In genomic region chr16:80570106-80570478, GRCh38 we compare ENCODE assay signal across 15 cellular contexts. TPM values are rescaled to one million over a fixed set of nuclear protein-coding genes. Genes with fewer than 3 reads are reported as not detected.
DNase-seq lines count a peak whose midpoint lies in the region; ATAC-seq, FAIRE-seq and TF ChIP-seq lines count a peak whose summit lies in the region.
"Had no signal": no experiment of that assay in that cellular context is flagged by ENCODE, and none has a peak within 500 bp of the region (broad histone marks: within the 10 kb centered on the region; RNA-seq: fewer than 3 reads in every experiment).

No MANE protein-coding gene starts in this region.

- TF ChIP-seq POLR2A in right lobe of liver (IDR thresholded peaks at IDR 0.05): no peak

- peaks cover 2% of the 10 kb centered on the region for H3K27me3 Mint-ChIP-seq in CD8-positive, alpha-beta T cell (ENCODE audit: low read depth)

- WGBS in right lobe of liver (ENCODE audit: insufficient coverage, low coverage, low lambda C conversion rate, missing lambda C conversion rate): 4% methylated on average over 6 of the region's 6 CpGs

- no peak for FAIRE-seq in HTR-8/SVneo (lab: Jason Lieb, UNC)
- FAIRE-seq: islet of Langerhans had no signal

- POLR2A ChIA-PET in CD8-positive, alpha-beta T cell (lab: Charles Lee): no interaction called here

- no peaks in the 10 kb centered on the region for H3K36me3 Mint-ChIP-seq in CD8-positive, alpha-beta T cell

- no peak for DNase-seq in CD8-positive, alpha-beta T cell
- DNase-seq in HTR-8/SVneo (ENCODE audit: insufficient read length, low spot score) (peak; percentile 36), amniotic epithelial cell (ENCODE audit: low read depth) (peak; percentile 34), right lobe of liver (peak in 2 of 3 donors; percentile 47 to 75), Ammon's horn (ENCODE audit: low spot score) (no peak), NCI-H524 treated with DMSO at 0.1 percent for 48 hours (lab: John Stamatoyannopoulos, UW) (no peak), mesenteric fat pad (ENCODE audit: low spot score) (no peak), COLO668 (lab: John Stamatoyannopoulos, UW; ENCODE audit: unreplicated experiment) (no peak)
- DNase-seq: aorta, esophagus squamous epithelium, NCI-H2171 had no signal

- peaks cover 25% of the 10 kb centered on the region for H3K4me1 Mint-ChIP-seq in CD8-positive, alpha-beta T cell (ENCODE audit: low read depth)

- intact Hi-C loops in CD8-positive, alpha-beta T cell (cut with DNase I, micrococcal nuclease): no loop called here
- intact Hi-C loops in right lobe of liver (cut with DNase I): no loop called here

- H3K27ac ChIP-seq in CD8-positive, alpha-beta T cell (ENCODE audit: low read depth, low read length): no peak overlapping the region
- peak overlapping the region in 1 of 3 donors; percentile 18 for H3K27ac ChIP-seq in right lobe of liver
- H3K27ac ChIP-seq: esophagus squamous epithelium, RWPE1, VCaP had no signal

- no peaks in the 10 kb centered on the region for H3K27me3 ChIP-seq in CD8-positive, alpha-beta T cell (ENCODE audit: insufficient read depth, low read length)
- no peaks in the 10 kb centered on the region for H3K27me3 ChIP-seq in right lobe of liver

- no peak overlapping the region for H3K4me3 ChIP-seq in CD8-positive, alpha-beta T cell (ENCODE audit: low read depth, low read length)
- no peak overlapping the region for H3K4me3 ChIP-seq in right lobe of liver
- H3K4me3 ChIP-seq: esophagus squamous epithelium had no signal

- peaks cover 6% of the 10 kb centered on the region for H3K9me3 Mint-ChIP-seq in CD8-positive, alpha-beta T cell

- no peak overlapping the region for H3K27ac Mint-ChIP-seq in CD8-positive, alpha-beta T cell
- H3K27ac Mint-ChIP-seq: IgD-negative memory B cell had no signal

- H3K4me3 Mint-ChIP-seq in CD8-positive, alpha-beta T cell: no peak overlapping the region

- H3K9me3 ChIP-seq in CD8-positive, alpha-beta T cell (ENCODE audit: low read length): no peaks in the 10 kb centered on the region
- H3K9me3 ChIP-seq in right lobe of liver: no peaks in the 10 kb centered on the region
- H3K9me3 ChIP-seq: esophagus squamous epithelium had no signal

- no peaks in the 10 kb centered on the region for H3K36me3 ChIP-seq in CD8-positive, alpha-beta T cell (ENCODE audit: insufficient read depth, low read length)
- H3K36me3 ChIP-seq in right lobe of liver: no peaks in the 10 kb centered on the region
- H3K36me3 ChIP-seq: esophagus squamous epithelium had no signal

- ATAC-seq in CD8-positive, alpha-beta T cell: peak; percentile 20
- peak; percentile 26 to 87 (median 78) for ATAC-seq in right lobe of liver

- CTCF ChIA-PET in CD8-positive, alpha-beta T cell (lab: Charles Lee): no interaction called here

- TF ChIP-seq CTCF in CD8-positive, alpha-beta T cell (IDR thresholded peaks at IDR 0.05): no peak
- TF ChIP-seq CTCF in right lobe of liver (IDR thresholded peaks at IDR 0.05): no peak

- peaks cover 13% of the 10 kb centered on the region for H3K4me1 ChIP-seq in CD8-positive, alpha-beta T cell (ENCODE audit: insufficient read depth, low read length)
- H3K4me1 ChIP-seq in right lobe of liver: peaks cover 0 to 14% (median 0%) of the 10 kb centered on the region in 4 donors

RNA-seq across cellular contexts. Expression of gene DYNLRB2, which starts 29.3 kb away (rescaled TPM):
- total RNA-seq in CD8-positive, alpha-beta T cell: not detected
- total RNA-seq in right lobe of liver (under 1 TPM in 2 of 6 experiments, not detected in 4; 0.47 to 0.64 TPM), mesenteric fat pad (not detected)
- total RNA-seq: aorta had no signal

Comparison
In these comparisons a context has a peak if more than half of its experiments do, and no peak if none do; other contexts are left out.
1. DNase-seq: peak in HTR-8/SVneo (single experiment), amniotic epithelial cell (single experiment) and right lobe of liver (2 of 3); none in CD8-positive, alpha-beta T cell (0 of 7), Ammon's horn (single experiment), NCI-H524 treated with DMSO at 0.1 percent for 48 hours (single experiment), mesenteric fat pad (single experiment) and COLO668 (single experiment).